8 cellular contexts compared by ENCODE assay signal in genomic region chr12:49296836-49297694, GRCh38. TPM values are rescaled to one million over a fixed set of nuclear protein-coding genes. Genes with fewer than 3 reads are reported as not detected.
DNase-seq lines count a peak whose midpoint lies in the region; ATAC-seq and TF ChIP-seq lines count a peak whose summit lies in the region.

No MANE protein-coding gene starts in this region.

- peak overlapping the region; percentile 22 for H4K8ac ChIP-seq in mesenchymal stem cell (ENCODE audit: low read length)

- H3K4me3 ChIP-seq in HFF-Myc (replicated peaks; ENCODE audit: low read depth, low read length): peak overlapping the region; percentile 22; the same call in 1 of the 2 replicates
- no peak overlapping the region for H3K4me3 ChIP-seq in brain microvascular endothelial cell (ENCODE audit: low read depth, low read length)
- peak overlapping the region in 1 of 2 experiments; percentile 37 for H3K4me3 ChIP-seq in mesenchymal stem cell (ENCODE audit: insufficient read depth in 1 of 2, low read depth in 1 of 2, low read length in 2 of 2)
- H3K4me3 ChIP-seq in tibial nerve: peak overlapping the region in 2 of 4 donors; percentile 21 to 32

- no peak overlapping the region for H2AK5ac ChIP-seq in mesenchymal stem cell (ENCODE audit: low read length, severe bottlenecking)

- TF ChIP-seq CTCF in HFF-Myc (IDR thresholded peaks at IDR 0.05; ENCODE audit: low read depth, low read length, missing control alignments) (no peak), brain microvascular endothelial cell (IDR thresholded peaks at IDR 0.05; ENCODE audit: low read depth, low read length, missing control alignments) (peak; percentile 13), tibial nerve (IDR thresholded peaks at IDR 0.05) (peak in 1 of 5 experiments; percentile 3)

- DNase-seq in CD1c-positive myeloid dendritic cell (ENCODE audit: extremely low spot score): peak; percentile 58
- no peak for DNase-seq in HFF-Myc (ENCODE audit: extremely low read depth, low read depth)
- DNase-seq in RPMI8226: peak; percentile 86
- DNase-seq in brain microvascular endothelial cell: no peak
- DNase-seq in mesenchymal stem cell: no peak
- no peak for DNase-seq in tibial nerve (ENCODE audit: low spot score in 2 of 2)

- in situ Hi-C loops in brain microvascular endothelial cell (cut with HindIII; ENCODE audit: low pct_ligation_motif_present, low sequenced_read_pairs): no loop called here

- no peaks in the 10 kb centered on the region for H3K36me3 ChIP-seq in brain microvascular endothelial cell (replicated peaks)
- H3K36me3 ChIP-seq in mesenchymal stem cell (ENCODE audit: control insufficient read depth in 1 of 2, insufficient read depth in 2 of 2, low read depth in 1 of 2, low read length in 2 of 2): no peaks in the 10 kb centered on the region
- no peaks in the 10 kb centered on the region for H3K36me3 ChIP-seq in tibial nerve

- peak overlapping the region in 1 of 2 experiments; percentile 16 for H3K23ac ChIP-seq in mesenchymal stem cell (ENCODE audit: low read length in 2 of 2)

- H3K27ac ChIP-seq in brain microvascular endothelial cell: no peak overlapping the region
- H3K27ac ChIP-seq in mesenchymal stem cell (ENCODE audit: low read length, poor library complexity, severe bottlenecking): no peak overlapping the region
- no peak overlapping the region for H3K27ac ChIP-seq in tibial nerve

- H3K79me1 ChIP-seq in mesenchymal stem cell (replicated peaks; ENCODE audit: low read length, poor library complexity, severe bottlenecking): no peaks in the 10 kb centered on the region

- H3K4ac ChIP-seq in mesenchymal stem cell (ENCODE audit: low read depth in 1 of 2, low read length in 2 of 2): no peak overlapping the region

- H3K9me3 ChIP-seq in mesenchymal stem cell (ENCODE audit: control insufficient read depth, low read length): no peaks in the 10 kb centered on the region
- H3K9me3 ChIP-seq in tibial nerve: no peaks in the 10 kb centered on the region

- no peak overlapping the region for H3K18ac ChIP-seq in mesenchymal stem cell (ENCODE audit: low read depth in 1 of 2, low read length in 2 of 2)

- H2AFZ ChIP-seq in mesenchymal stem cell (ENCODE audit: low read depth, low read length): no peak overlapping the region

- 9% methylated on average over 66 of the region's 77 CpGs for WGBS in mesenchymal stem cell
- WGBS in tibial nerve, 2 donors: 2 to 7% methylated on average over 29 to 60 of the region's 77 CpGs

- H3K27me3 ChIP-seq in brain microvascular endothelial cell (replicated peaks): peaks cover 32% of the 10 kb centered on the region
- H3K27me3 ChIP-seq in mesenchymal stem cell (ENCODE audit: control insufficient read depth in 1 of 2, insufficient read depth in 1 of 2, low read length in 2 of 2): peaks cover 66 to 68% of the 10 kb centered on the region in 2 experiments
- H3K27me3 ChIP-seq in tibial nerve: peaks cover 0 to 71% of the 10 kb centered on the region in 2 donors

- ATAC-seq in HG03039 (IDR thresholded peaks at IDR 0.05; ENCODE audit: unreplicated experiment) (no peak), GM21447 (IDR thresholded peaks at IDR 0.05; ENCODE audit: unreplicated experiment) (no peak)

- H3K4me1 ChIP-seq in mesenchymal stem cell (ENCODE audit: control insufficient read depth, insufficient read depth, low read depth, low read length): peaks cover 20% of the 10 kb centered on the region
- H3K4me1 ChIP-seq in tibial nerve: peaks cover 0 to 46% (median 18%) of the 10 kb centered on the region in 4 donors

- no peak overlapping the region for H4K91ac ChIP-seq in mesenchymal stem cell (ENCODE audit: low read length)

- no peak overlapping the region for H2BK12ac ChIP-seq in mesenchymal stem cell (ENCODE audit: low read length in 2 of 2)

- H2BK5ac ChIP-seq in mesenchymal stem cell (ENCODE audit: low read depth, low read length, poor library complexity, severe bottlenecking): no peak overlapping the region

- TF ChIP-seq EP300 in tibial nerve (IDR thresholded peaks at IDR 0.05): no peak

- no peak for TF ChIP-seq POLR2A in tibial nerve (IDR thresholded peaks at IDR 0.05)

- no peak overlapping the region for H3K4me2 ChIP-seq in mesenchymal stem cell (ENCODE audit: low read length, poor library complexity, severe bottlenecking)

- H3K9ac ChIP-seq in mesenchymal stem cell (ENCODE audit: low read length): no peak overlapping the region

- H2BK120ac ChIP-seq in mesenchymal stem cell (ENCODE audit: low read depth, low read length): no peak overlapping the region

- peak overlapping the region in 1 of 2 experiments; percentile 44 for H3K14ac ChIP-seq in mesenchymal stem cell (ENCODE audit: low read length in 2 of 2)

- H2BK15ac ChIP-seq in mesenchymal stem cell (ENCODE audit: low read depth, poor library complexity, severe bottlenecking): no peak overlapping the region

RNA-seq across cellular contexts. Expression of gene PRPH, which starts 2.1 kb away (rescaled TPM):
- not detected for polyA plus RNA-seq in mesenchymal stem cell (2013, experiment 1 of 2)
- polyA plus RNA-seq in mesenchymal stem cell (2013, experiment 2 of 2): not detected
- total RNA-seq in tibial nerve: under 1 TPM in 3 of 4 donors, not detected in 1; 0.20 to 0.84 (median 0.22) TPM

RNA-seq across cellular contexts. Expression of gene TROAP, which starts 26.0 kb away (rescaled TPM):
- 7.5 TPM for polyA plus RNA-seq in mesenchymal stem cell (2013, experiment 1 of 2)
- 6.9 TPM for polyA plus RNA-seq in mesenchymal stem cell (2013, experiment 2 of 2)
- total RNA-seq in tibial nerve: 1 to 10 TPM in 2 of 4 donors, under 1 TPM in 1, not detected in 1; 0.30 to 6.5 (median 3.1) TPM

RNA-seq across cellular contexts. Expression of gene TUBA1C, which starts 32.2 kb away (rescaled TPM):
- 532 TPM for polyA plus RNA-seq in mesenchymal stem cell (2013, experiment 1 of 2)
- polyA plus RNA-seq in mesenchymal stem cell (2013, experiment 2 of 2): 549 TPM
- total RNA-seq in tibial nerve: 100 to 1,000 TPM in 1 of 4 donors, 10 to 100 TPM in 3; 45.5 to 142 (median 55.1) TPM

RNA-seq across cellular contexts. Expression of gene C1QL4, which starts 39.9 kb away (rescaled TPM):
- polyA plus RNA-seq in mesenchymal stem cell (2013, experiment 1 of 2): not detected
- not detected for polyA plus RNA-seq in mesenchymal stem cell (2013, experiment 2 of 2)
- not detected for total RNA-seq in tibial nerve

RNA-seq across cellular contexts. Expression of gene DNAJC22, which starts 49.6 kb away (rescaled TPM):
- 1.6 TPM for polyA plus RNA-seq in mesenchymal stem cell (2013, experiment 1 of 2)
- polyA plus RNA-seq in mesenchymal stem cell (2013, experiment 2 of 2): 1.8 TPM
- not detected for total RNA-seq in tibial nerve

Comparison
In these comparisons a context has a peak if more than half of its experiments do, and no peak if none do; other contexts are left out.
1. DNase-seq: peak in CD1c-positive myeloid dendritic cell (single experiment) and RPMI8226 (single experiment); none in HFF-Myc (single experiment), brain microvascular endothelial cell (single experiment), mesenchymal stem cell (single experiment) and tibial nerve (0 of 2).